ENCODE assay signal across 9 cellular contexts in genomic region chr10:3415878-3416605, GRCh38.
"Had no signal": no experiment of that assay in that cellular context is flagged by ENCODE, and none has a peak within 500 bp of the region (broad histone marks: within the 10 kb centered on the region; RNA-seq: fewer than 3 reads in every experiment).

No MANE protein-coding gene starts in this region.

- H3K4me1 ChIP-seq: HAP-1 had no signal

- H3K9me3 ChIP-seq: HAP-1 had no signal

- DNase-seq: GM23248, GOT3, H7, HFFc6, KBM-7 had no signal

- H3K4me2 ChIP-seq: KMS-11 had no signal

- H3K27ac ChIP-seq: GM23248, HL-60, KMS-11 had no signal

- H3K36me3 ChIP-seq: HAP-1 had no signal

- H2AFZ ChIP-seq: GM23248 had no signal

- H3K9ac ChIP-seq: GM23248, KMS-11 had no signal

- ATAC-seq: HCT116 had no signal

- H3K4me3 ChIP-seq: GM23248, HAP-1 had no signal
